ENCODE assay signal across 1 cellular context in the genomic region with DNA sequence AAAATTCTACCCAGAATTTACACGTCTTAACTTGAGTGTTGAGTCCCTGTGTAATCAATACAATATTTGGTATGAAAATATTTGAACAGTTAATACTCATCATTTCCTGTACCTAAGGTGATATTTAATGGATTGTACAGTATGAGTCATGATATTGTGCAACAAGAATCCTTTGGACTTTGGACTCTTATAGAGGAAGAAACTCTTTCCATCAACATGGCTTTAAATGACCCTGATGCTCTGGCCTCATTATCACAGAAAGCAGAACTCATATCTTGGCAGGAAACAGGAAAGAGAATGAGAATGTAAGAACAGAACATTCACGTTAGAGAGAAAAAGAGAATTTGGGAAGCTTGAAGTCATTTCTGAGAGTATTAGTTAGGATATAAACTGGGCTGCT.
TF ChIP-seq lines count a peak whose summit lies in the region.

No MANE protein-coding gene starts in this region.

TF ChIP-seq in HepG2, 621 proteins besides CTCF, POLR2A, EP300 and RAD21 (continued from another document and continues in another):
- TF ChIP-seq, protein P1, sequence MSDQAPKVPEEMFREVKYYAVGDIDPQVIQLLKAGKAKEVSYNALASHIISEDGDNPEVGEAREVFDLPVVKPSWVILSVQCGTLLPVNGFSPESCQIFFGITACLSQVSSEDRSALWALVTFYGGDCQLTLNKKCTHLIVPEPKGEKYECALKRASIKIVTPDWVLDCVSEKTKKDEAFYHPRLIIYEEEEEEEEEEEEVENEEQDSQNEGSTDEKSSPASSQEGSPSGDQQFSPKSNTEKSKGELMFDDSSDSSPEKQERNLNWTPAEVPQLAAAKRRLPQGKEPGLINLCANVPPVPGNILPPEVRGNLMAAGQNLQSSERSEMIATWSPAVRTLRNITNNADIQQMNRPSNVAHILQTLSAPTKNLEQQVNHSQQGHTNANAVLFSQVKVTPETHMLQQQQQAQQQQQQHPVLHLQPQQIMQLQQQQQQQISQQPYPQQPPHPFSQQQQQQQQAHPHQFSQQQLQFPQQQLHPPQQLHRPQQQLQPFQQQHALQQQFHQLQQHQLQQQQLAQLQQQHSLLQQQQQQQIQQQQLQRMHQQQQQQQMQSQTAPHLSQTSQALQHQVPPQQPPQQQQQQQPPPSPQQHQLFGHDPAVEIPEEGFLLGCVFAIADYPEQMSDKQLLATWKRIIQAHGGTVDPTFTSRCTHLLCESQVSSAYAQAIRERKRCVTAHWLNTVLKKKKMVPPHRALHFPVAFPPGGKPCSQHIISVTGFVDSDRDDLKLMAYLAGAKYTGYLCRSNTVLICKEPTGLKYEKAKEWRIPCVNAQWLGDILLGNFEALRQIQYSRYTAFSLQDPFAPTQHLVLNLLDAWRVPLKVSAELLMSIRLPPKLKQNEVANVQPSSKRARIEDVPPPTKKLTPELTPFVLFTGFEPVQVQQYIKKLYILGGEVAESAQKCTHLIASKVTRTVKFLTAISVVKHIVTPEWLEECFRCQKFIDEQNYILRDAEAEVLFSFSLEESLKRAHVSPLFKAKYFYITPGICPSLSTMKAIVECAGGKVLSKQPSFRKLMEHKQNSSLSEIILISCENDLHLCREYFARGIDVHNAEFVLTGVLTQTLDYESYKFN (CRISPR knock-in tag; conservative IDR thresholded peaks at IDR 0.05): peak; percentile 76
- TF ChIP-seq SOX13 (IDR thresholded peaks at IDR 0.05) (no peak), SOX13 (CRISPR knock-in tag; conservative IDR thresholded peaks at IDR 0.05 in 1 of 2, IDR thresholded peaks at IDR 0.05 in 1 of 2) (peak in 1 of 2 experiments; percentile 47; a peak in 1 of 4 replicates), FOXK1 (CRISPR knock-in tag; IDR thresholded peaks at IDR 0.05; ENCODE audit: borderline replicate concordance, low read depth) (peak; percentile 59; the same call in 1 of the 2 replicates), HNF4A (CRISPR knock-in tag; IDR thresholded peaks at IDR 0.05) (peak; percentile 88), HMG20A (CRISPR knock-in tag; IDR thresholded peaks at IDR 0.05; ENCODE audit: borderline replicate concordance) (peak; percentile 94; the same call in 1 of the 2 replicates), FOSL2 (CRISPR knock-in tag; IDR thresholded peaks at IDR 0.05) (peak; percentile 84), RBAK (CRISPR knock-in tag; IDR thresholded peaks at IDR 0.05) (no peak), DNMT3B (CRISPR knock-in tag; conservative IDR thresholded peaks at IDR 0.05) (0 out of 2 replicates have a peak, but pooled peaks have one; percentile 45), JUND (CRISPR knock-in tag; IDR thresholded peaks at IDR 0.05) (peak; percentile 98), HOXD1 (CRISPR knock-in tag; IDR thresholded peaks at IDR 0.05) (0 out of 2 replicates have a peak, but pooled peaks have one; percentile 32), ZSCAN9 (CRISPR knock-in tag; IDR thresholded peaks at IDR 0.05; ENCODE audit: borderline replicate concordance) (0 out of 2 replicates have a peak, but pooled peaks have one; percentile 41), ARID2 (CRISPR knock-in tag; IDR thresholded peaks at IDR 0.05; ENCODE audit: borderline replicate concordance) (no peak), SOX6 (IDR thresholded peaks at IDR 0.05) (no peak), SOX6 (CRISPR knock-in tag; IDR thresholded peaks at IDR 0.05) (peak; percentile 31; the same call in 1 of the 2 replicates), FOXA3 (CRISPR knock-in tag; IDR thresholded peaks at IDR 0.05) (peak; percentile 83)
- TF ChIP-seq, protein P2, sequence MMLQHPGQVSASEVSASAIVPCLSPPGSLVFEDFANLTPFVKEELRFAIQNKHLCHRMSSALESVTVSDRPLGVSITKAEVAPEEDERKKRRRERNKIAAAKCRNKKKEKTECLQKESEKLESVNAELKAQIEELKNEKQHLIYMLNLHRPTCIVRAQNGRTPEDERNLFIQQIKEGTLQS (CRISPR knock-in tag; IDR thresholded peaks at IDR 0.05): peak; percentile 90
- TF ChIP-seq, protein P3, sequence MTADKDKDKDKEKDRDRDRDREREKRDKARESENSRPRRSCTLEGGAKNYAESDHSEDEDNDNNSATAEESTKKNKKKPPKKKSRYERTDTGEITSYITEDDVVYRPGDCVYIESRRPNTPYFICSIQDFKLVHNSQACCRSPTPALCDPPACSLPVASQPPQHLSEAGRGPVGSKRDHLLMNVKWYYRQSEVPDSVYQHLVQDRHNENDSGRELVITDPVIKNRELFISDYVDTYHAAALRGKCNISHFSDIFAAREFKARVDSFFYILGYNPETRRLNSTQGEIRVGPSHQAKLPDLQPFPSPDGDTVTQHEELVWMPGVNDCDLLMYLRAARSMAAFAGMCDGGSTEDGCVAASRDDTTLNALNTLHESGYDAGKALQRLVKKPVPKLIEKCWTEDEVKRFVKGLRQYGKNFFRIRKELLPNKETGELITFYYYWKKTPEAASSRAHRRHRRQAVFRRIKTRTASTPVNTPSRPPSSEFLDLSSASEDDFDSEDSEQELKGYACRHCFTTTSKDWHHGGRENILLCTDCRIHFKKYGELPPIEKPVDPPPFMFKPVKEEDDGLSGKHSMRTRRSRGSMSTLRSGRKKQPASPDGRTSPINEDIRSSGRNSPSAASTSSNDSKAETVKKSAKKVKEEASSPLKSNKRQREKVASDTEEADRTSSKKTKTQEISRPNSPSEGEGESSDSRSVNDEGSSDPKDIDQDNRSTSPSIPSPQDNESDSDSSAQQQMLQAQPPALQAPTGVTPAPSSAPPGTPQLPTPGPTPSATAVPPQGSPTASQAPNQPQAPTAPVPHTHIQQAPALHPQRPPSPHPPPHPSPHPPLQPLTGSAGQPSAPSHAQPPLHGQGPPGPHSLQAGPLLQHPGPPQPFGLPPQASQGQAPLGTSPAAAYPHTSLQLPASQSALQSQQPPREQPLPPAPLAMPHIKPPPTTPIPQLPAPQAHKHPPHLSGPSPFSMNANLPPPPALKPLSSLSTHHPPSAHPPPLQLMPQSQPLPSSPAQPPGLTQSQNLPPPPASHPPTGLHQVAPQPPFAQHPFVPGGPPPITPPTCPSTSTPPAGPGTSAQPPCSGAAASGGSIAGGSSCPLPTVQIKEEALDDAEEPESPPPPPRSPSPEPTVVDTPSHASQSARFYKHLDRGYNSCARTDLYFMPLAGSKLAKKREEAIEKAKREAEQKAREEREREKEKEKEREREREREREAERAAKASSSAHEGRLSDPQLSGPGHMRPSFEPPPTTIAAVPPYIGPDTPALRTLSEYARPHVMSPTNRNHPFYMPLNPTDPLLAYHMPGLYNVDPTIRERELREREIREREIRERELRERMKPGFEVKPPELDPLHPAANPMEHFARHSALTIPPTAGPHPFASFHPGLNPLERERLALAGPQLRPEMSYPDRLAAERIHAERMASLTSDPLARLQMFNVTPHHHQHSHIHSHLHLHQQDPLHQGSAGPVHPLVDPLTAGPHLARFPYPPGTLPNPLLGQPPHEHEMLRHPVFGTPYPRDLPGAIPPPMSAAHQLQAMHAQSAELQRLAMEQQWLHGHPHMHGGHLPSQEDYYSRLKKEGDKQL (CRISPR knock-in tag; IDR thresholded peaks at IDR 0.05; ENCODE audit: low read depth): peak; percentile 90
- TF ChIP-seq, protein P4, sequence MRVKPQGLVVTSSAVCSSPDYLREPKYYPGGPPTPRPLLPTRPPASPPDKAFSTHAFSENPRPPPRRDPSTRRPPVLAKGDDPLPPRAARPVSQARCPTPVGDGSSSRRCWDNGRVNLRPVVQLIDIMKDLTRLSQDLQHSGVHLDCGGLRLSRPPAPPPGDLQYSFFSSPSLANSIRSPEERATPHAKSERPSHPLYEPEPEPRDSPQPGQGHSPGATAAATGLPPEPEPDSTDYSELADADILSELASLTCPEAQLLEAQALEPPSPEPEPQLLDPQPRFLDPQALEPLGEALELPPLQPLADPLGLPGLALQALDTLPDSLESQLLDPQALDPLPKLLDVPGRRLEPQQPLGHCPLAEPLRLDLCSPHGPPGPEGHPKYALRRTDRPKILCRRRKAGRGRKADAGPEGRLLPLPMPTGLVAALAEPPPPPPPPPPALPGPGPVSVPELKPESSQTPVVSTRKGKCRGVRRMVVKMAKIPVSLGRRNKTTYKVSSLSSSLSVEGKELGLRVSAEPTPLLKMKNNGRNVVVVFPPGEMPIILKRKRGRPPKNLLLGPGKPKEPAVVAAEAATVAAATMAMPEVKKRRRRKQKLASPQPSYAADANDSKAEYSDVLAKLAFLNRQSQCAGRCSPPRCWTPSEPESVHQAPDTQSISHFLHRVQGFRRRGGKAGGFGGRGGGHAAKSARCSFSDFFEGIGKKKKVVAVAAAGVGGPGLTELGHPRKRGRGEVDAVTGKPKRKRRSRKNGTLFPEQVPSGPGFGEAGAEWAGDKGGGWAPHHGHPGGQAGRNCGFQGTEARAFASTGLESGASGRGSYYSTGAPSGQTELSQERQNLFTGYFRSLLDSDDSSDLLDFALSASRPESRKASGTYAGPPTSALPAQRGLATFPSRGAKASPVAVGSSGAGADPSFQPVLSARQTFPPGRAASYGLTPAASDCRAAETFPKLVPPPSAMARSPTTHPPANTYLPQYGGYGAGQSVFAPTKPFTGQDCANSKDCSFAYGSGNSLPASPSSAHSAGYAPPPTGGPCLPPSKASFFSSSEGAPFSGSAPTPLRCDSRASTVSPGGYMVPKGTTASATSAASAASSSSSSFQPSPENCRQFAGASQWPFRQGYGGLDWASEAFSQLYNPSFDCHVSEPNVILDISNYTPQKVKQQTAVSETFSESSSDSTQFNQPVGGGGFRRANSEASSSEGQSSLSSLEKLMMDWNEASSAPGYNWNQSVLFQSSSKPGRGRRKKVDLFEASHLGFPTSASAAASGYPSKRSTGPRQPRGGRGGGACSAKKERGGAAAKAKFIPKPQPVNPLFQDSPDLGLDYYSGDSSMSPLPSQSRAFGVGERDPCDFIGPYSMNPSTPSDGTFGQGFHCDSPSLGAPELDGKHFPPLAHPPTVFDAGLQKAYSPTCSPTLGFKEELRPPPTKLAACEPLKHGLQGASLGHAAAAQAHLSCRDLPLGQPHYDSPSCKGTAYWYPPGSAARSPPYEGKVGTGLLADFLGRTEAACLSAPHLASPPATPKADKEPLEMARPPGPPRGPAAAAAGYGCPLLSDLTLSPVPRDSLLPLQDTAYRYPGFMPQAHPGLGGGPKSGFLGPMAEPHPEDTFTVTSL (CRISPR knock-in tag; IDR thresholded peaks at IDR 0.05; ENCODE audit: borderline replicate concordance): peak; percentile 84; the same call in 1 of the 2 replicates
- TF ChIP-seq, protein P5, sequence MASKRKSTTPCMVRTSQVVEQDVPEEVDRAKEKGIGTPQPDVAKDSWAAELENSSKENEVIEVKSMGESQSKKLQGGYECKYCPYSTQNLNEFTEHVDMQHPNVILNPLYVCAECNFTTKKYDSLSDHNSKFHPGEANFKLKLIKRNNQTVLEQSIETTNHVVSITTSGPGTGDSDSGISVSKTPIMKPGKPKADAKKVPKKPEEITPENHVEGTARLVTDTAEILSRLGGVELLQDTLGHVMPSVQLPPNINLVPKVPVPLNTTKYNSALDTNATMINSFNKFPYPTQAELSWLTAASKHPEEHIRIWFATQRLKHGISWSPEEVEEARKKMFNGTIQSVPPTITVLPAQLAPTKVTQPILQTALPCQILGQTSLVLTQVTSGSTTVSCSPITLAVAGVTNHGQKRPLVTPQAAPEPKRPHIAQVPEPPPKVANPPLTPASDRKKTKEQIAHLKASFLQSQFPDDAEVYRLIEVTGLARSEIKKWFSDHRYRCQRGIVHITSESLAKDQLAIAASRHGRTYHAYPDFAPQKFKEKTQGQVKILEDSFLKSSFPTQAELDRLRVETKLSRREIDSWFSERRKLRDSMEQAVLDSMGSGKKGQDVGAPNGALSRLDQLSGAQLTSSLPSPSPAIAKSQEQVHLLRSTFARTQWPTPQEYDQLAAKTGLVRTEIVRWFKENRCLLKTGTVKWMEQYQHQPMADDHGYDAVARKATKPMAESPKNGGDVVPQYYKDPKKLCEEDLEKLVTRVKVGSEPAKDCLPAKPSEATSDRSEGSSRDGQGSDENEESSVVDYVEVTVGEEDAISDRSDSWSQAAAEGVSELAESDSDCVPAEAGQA (IDR thresholded peaks at IDR 0.05; ENCODE audit: low read depth): no peak
- TF ChIP-seq, protein P5 (CRISPR knock-in tag; IDR thresholded peaks at IDR 0.05; ENCODE audit: borderline replicate concordance): no peak
